Comparison of ENCODE assay signal across 24 cellular contexts in the genomic region with DNA sequence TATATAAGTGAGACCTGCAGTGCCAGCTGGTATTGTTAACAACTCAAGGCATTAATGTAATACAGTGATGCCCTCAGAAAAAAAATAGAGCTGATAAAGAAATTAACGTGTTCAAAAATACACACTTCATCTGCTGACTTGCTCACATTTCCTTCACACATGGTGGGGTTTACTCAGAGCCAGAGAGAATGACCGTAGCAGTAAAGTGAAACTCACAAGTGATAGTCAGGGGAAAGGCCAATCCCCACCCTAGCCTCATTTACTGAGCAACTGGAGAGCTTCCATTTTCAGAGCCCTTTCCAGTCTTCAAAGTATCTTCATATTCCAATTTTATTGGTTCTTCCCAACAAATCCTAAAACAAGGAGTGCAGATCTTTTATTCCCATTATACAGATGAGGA.
DNase-seq lines count a peak whose midpoint lies in the region; ATAC-seq and TF ChIP-seq lines count a peak whose summit lies in the region.
"Had no signal": no experiment of that assay in that cellular context is flagged by ENCODE, and none has a peak within 500 bp of the region (broad histone marks: within the 10 kb centered on the region; RNA-seq: fewer than 3 reads in every experiment).

No MANE protein-coding gene starts in this region.

- no peaks in the 10 kb centered on the region for H3K36me3 ChIP-seq in esophagus squamous epithelium
- H3K36me3 ChIP-seq: gastrocnemius medialis, right lobe of liver had no signal

- H3K27me3 ChIP-seq in esophagus squamous epithelium = no peaks in the 10 kb centered on the region
- H3K27me3 ChIP-seq: gastrocnemius medialis, right lobe of liver had no signal

- H3K27ac Mint-ChIP-seq in stimulated activated naive CD8-positive, alpha-beta T cell treated with anti-CD3 and anti-CD28 coated beads, Interleukin-15, amount 100 ng/mL, for 72 hours = no peak overlapping the region
- H3K27ac Mint-ChIP-seq in osteocyte (ENCODE audit: unreplicated experiment) = no peak overlapping the region
- H3K27ac Mint-ChIP-seq in activated naive CD8-positive, alpha-beta T cell treated with anti-CD3 and anti-CD28 coated beads, Interleukin-2, amount 50 U/mL, for 24 hours = no peak overlapping the region
- H3K27ac Mint-ChIP-seq: activated CD4-positive, alpha-beta T cell treated with anti-CD3 and anti-CD28 coated beads, Interleukin-2, amount 10 ng/mL, durations not matched to agents 7 days and 5 days; CD14-positive monocyte; dendritic cell treated with granulocyte-macrophage colony-stimulating factor and Interleukin-4, amounts not matched to agents 40 ng/mL and 50 ng/mL, for 4 days; progenitor cell of endocrine pancreas had no signal

- no peaks in the 10 kb centered on the region for H3K9me3 Mint-ChIP-seq in stimulated activated naive CD8-positive, alpha-beta T cell treated with anti-CD3 and anti-CD28 coated beads, Interleukin-15, amount 100 ng/mL, for 72 hours
- H3K9me3 Mint-ChIP-seq in osteocyte (ENCODE audit: unreplicated experiment) = no peaks in the 10 kb centered on the region
- no peaks in the 10 kb centered on the region for H3K9me3 Mint-ChIP-seq in activated naive CD8-positive, alpha-beta T cell treated with anti-CD3 and anti-CD28 coated beads, Interleukin-2, amount 50 U/mL, for 24 hours
- H3K9me3 Mint-ChIP-seq: activated CD4-positive, alpha-beta T cell treated with anti-CD3 and anti-CD28 coated beads, Interleukin-2, amount 10 ng/mL, durations not matched to agents 7 days and 5 days; central memory CD8-positive, alpha-beta T cell; dendritic cell treated with granulocyte-macrophage colony-stimulating factor and Interleukin-4, amounts not matched to agents 40 ng/mL and 50 ng/mL, for 4 days had no signal

- H3K4me3 Mint-ChIP-seq in stimulated activated naive CD8-positive, alpha-beta T cell treated with anti-CD3 and anti-CD28 coated beads, Interleukin-15, amount 100 ng/mL, for 72 hours = no peak overlapping the region
- no peak overlapping the region for H3K4me3 Mint-ChIP-seq in osteocyte (ENCODE audit: unreplicated experiment)
- H3K4me3 Mint-ChIP-seq in activated naive CD8-positive, alpha-beta T cell treated with anti-CD3 and anti-CD28 coated beads, Interleukin-2, amount 50 U/mL, for 24 hours = no peak overlapping the region
- H3K4me3 Mint-ChIP-seq: activated CD4-positive, alpha-beta T cell treated with anti-CD3 and anti-CD28 coated beads, Interleukin-2, amount 10 ng/mL, durations not matched to agents 7 days and 5 days; CD14-positive monocyte; central memory CD8-positive, alpha-beta T cell; dendritic cell treated with granulocyte-macrophage colony-stimulating factor and Interleukin-4, amounts not matched to agents 40 ng/mL and 50 ng/mL, for 4 days had no signal

- 69 to 72% methylated on average over 2 of the region's 2 CpGs for WGBS in esophagus squamous epithelium, 2 donors

- H3K9me3 ChIP-seq in esophagus squamous epithelium = no peaks in the 10 kb centered on the region
- H3K9me3 ChIP-seq: gastrocnemius medialis, right lobe of liver had no signal

- ATAC-seq in GM18867 (IDR thresholded peaks at IDR 0.05; ENCODE audit: unreplicated experiment) (peak; percentile 70), GM21390 (IDR thresholded peaks at IDR 0.05; ENCODE audit: unreplicated experiment) (peak; percentile 78), HG03159 (IDR thresholded peaks at IDR 0.05; ENCODE audit: unreplicated experiment) (peak; percentile 68)
- no peak for ATAC-seq in stimulated activated naive CD8-positive, alpha-beta T cell treated with anti-CD3 and anti-CD28 coated beads, Interleukin-15, amount 100 ng/mL, for 72 hours
- no peak for ATAC-seq in activated naive CD8-positive, alpha-beta T cell treated with anti-CD3 and anti-CD28 coated beads, Interleukin-2, amount 50 U/mL, for 24 hours
- ATAC-seq: gastrocnemius medialis, left lobe of liver, right lobe of liver had no signal

- peak; percentile 33 for DNase-seq in myocyte (ENCODE audit: low read depth)
- no peak for DNase-seq in stimulated activated naive CD8-positive, alpha-beta T cell treated with anti-CD3 and anti-CD28 coated beads, Interleukin-15, amount 100 ng/mL, for 72 hours
- no peak for DNase-seq in osteocyte (ENCODE audit: extremely low spot score, unreplicated experiment)
- no peak for DNase-seq in activated naive CD8-positive, alpha-beta T cell treated with anti-CD3 and anti-CD28 coated beads, Interleukin-2, amount 50 U/mL, for 24 hours
- DNase-seq in esophagus squamous epithelium (lab: John Stamatoyannopoulos, UW) = no peak
- DNase-seq: activated CD4-positive, alpha-beta T cell treated with anti-CD3 and anti-CD28 coated beads, Interleukin-2, amount 10 ng/mL, durations not matched to agents 7 days and 5 days; activated T-cell treated with anti-CD3 and anti-CD28 coated beads, Interleukin-2, amount 50 U/mL, for 48 hours; Calu3; DND-41; gastrocnemius medialis; mesenchymal stem cell; NCI-H1092 treated with DMSO at 0.1 percent for 48 hours; NCI-H187; NCI-H526 treated with DMSO at 0.1 percent for 48 hours; right lobe of liver; stimulated activated naive CD4-positive, alpha-beta T cell treated with Interleukin-2 at 50 U/mL for 16 hours had no signal

- no peaks in the 10 kb centered on the region for H3K4me1 ChIP-seq in esophagus squamous epithelium
- H3K4me1 ChIP-seq: gastrocnemius medialis, right lobe of liver had no signal

- TF ChIP-seq POLR2A in esophagus squamous epithelium (IDR thresholded peaks at IDR 0.05) = no peak

- no peaks in the 10 kb centered on the region for H3K4me1 Mint-ChIP-seq in stimulated activated naive CD8-positive, alpha-beta T cell treated with anti-CD3 and anti-CD28 coated beads, Interleukin-15, amount 100 ng/mL, for 72 hours
- no peaks in the 10 kb centered on the region for H3K4me1 Mint-ChIP-seq in osteocyte (ENCODE audit: unreplicated experiment)
- H3K4me1 Mint-ChIP-seq in activated naive CD8-positive, alpha-beta T cell treated with anti-CD3 and anti-CD28 coated beads, Interleukin-2, amount 50 U/mL, for 24 hours = no peaks in the 10 kb centered on the region
- H3K4me1 Mint-ChIP-seq: activated CD4-positive, alpha-beta T cell treated with anti-CD3 and anti-CD28 coated beads, Interleukin-2, amount 10 ng/mL, durations not matched to agents 7 days and 5 days; CD14-positive monocyte; central memory CD8-positive, alpha-beta T cell had no signal

- no peak for TF ChIP-seq CTCF in osteocyte (IDR thresholded peaks at IDR 0.05)
- no peak for TF ChIP-seq CTCF in esophagus squamous epithelium (IDR thresholded peaks at IDR 0.05)

- no peaks in the 10 kb centered on the region for H3K27me3 Mint-ChIP-seq in stimulated activated naive CD8-positive, alpha-beta T cell treated with anti-CD3 and anti-CD28 coated beads, Interleukin-15, amount 100 ng/mL, for 72 hours
- H3K27me3 Mint-ChIP-seq in osteocyte (ENCODE audit: unreplicated experiment) = peaks cover 21% of the 10 kb centered on the region
- H3K27me3 Mint-ChIP-seq in activated naive CD8-positive, alpha-beta T cell treated with anti-CD3 and anti-CD28 coated beads, Interleukin-2, amount 50 U/mL, for 24 hours = peaks cover 3% of the 10 kb centered on the region
- H3K27me3 Mint-ChIP-seq: dendritic cell treated with granulocyte-macrophage colony-stimulating factor and Interleukin-4, amounts not matched to agents 40 ng/mL and 50 ng/mL, for 4 days had no signal

- intact Hi-C loops in esophagus squamous epithelium (cut with DNase I) = no loop called here

- no peaks in the 10 kb centered on the region for H3K36me3 Mint-ChIP-seq in osteocyte (ENCODE audit: unreplicated experiment)
- no peaks in the 10 kb centered on the region for H3K36me3 Mint-ChIP-seq in activated naive CD8-positive, alpha-beta T cell treated with anti-CD3 and anti-CD28 coated beads, Interleukin-2, amount 50 U/mL, for 24 hours (ENCODE audit: low read depth)
- H3K36me3 Mint-ChIP-seq: CD14-positive monocyte had no signal

- H3K27ac ChIP-seq in esophagus squamous epithelium = no peak overlapping the region
- H3K27ac ChIP-seq: gastrocnemius medialis, right lobe of liver had no signal

- H3K4me3 ChIP-seq in esophagus squamous epithelium = no peak overlapping the region
- H3K4me3 ChIP-seq: gastrocnemius medialis, right lobe of liver had no signal

Comparison
In these comparisons a context has a peak if more than half of its experiments do, and no peak if none do; other contexts are left out.
1. ATAC-seq: peak in GM18867 (single experiment), GM21390 (single experiment) and HG03159 (single experiment); none in stimulated activated naive CD8-positive, alpha-beta T cell treated with anti-CD3 and anti-CD28 coated beads, Interleukin-15, amount 100 ng/mL, for 72 hours (single experiment) and activated naive CD8-positive, alpha-beta T cell treated with anti-CD3 and anti-CD28 coated beads, Interleukin-2, amount 50 U/mL, for 24 hours (single experiment).